Comparison of ENCODE assay signal across 9 cellular contexts in genomic region chr3:114155370-114155821, GRCh38. TPM values are rescaled to one million over a fixed set of nuclear protein-coding genes. Genes with fewer than 3 reads are reported as not detected.
DNase-seq lines count a peak whose midpoint lies in the region; ATAC-seq and TF ChIP-seq lines count a peak whose summit lies in the region.
"Had no signal": no experiment of that assay in that cellular context is flagged by ENCODE, and none has a peak within 500 bp of the region (broad histone marks: within the 10 kb centered on the region; RNA-seq: fewer than 3 reads in every experiment).

No MANE protein-coding gene starts in this region.

- H3K9me2 ChIP-seq in OCI-LY1 (ENCODE audit: low read depth, low read length) = no peaks in the 10 kb centered on the region

- intact Hi-C loops in A673 (cut with micrococcal nuclease; ENCODE audit: unreplicated experiment) = loop anchor here (10.0 kb wide), 3 partner anchors 259 to 311 kb away; no protein-coding TSS in a partner anchor

- peaks cover 4% of the 10 kb centered on the region for H3K4me1 ChIP-seq in A673 (ENCODE audit: insufficient read depth, low read length, poor library complexity, severe bottlenecking)
- peaks cover 5% of the 10 kb centered on the region for H3K4me1 ChIP-seq in OCI-LY1 (ENCODE audit: insufficient read depth, low read length, severe bottlenecking)
- peaks cover 5 to 6% of the 10 kb centered on the region in 2 donors for H3K4me1 ChIP-seq in neuronal stem cell (ENCODE audit: control insufficient read depth in 2 of 2, insufficient read depth in 1 of 2, low read depth in 1 of 2, low read length in 2 of 2)

- no peak overlapping the region for H3K14ac ChIP-seq in neuronal stem cell (ENCODE audit: low read length)

- H3F3A ChIP-seq in OCI-LY1 (ENCODE audit: insufficient read depth, low read length) = no peaks in the 10 kb centered on the region

- ATAC-seq in HG02884 (IDR thresholded peaks at IDR 0.05; ENCODE audit: unreplicated experiment) = no peak
- ATAC-seq: stimulated activated naive CD8-positive, alpha-beta T cell treated with anti-CD3 and anti-CD28 coated beads, Interleukin-15, amount 100 ng/mL, for 72 hours had no signal

- H3K9ac ChIP-seq in OCI-LY1 (ENCODE audit: low read length) (no peak overlapping the region), neuronal stem cell (ENCODE audit: low read depth, low read length, poor library complexity) (no peak overlapping the region)

- H3K4me2 ChIP-seq in OCI-LY1 (ENCODE audit: low read length) = no peak overlapping the region
- H3K4me2 ChIP-seq in neuronal stem cell (ENCODE audit: insufficient read depth, low read length, poor library complexity, severe bottlenecking) = no peak overlapping the region

- no peak overlapping the region for H4K8ac ChIP-seq in neuronal stem cell (ENCODE audit: low read depth, low read length)

- H2AK5ac ChIP-seq in neuronal stem cell (ENCODE audit: low read depth, low read length) = no peak overlapping the region

- H3K27me3 ChIP-seq in A673 (replicated peaks; ENCODE audit: insufficient read depth, low read depth, low read length, poor library complexity) (peaks cover 8% of the 10 kb centered on the region), OCI-LY1 (ENCODE audit: insufficient read depth, low read length) (no peaks in the 10 kb centered on the region), neuronal stem cell (ENCODE audit: control insufficient read depth in 3 of 3, insufficient read depth in 3 of 3, low read depth in 1 of 3, low read length in 3 of 3) (no peaks in the 10 kb centered on the region)

- H2BK5ac ChIP-seq in neuronal stem cell (ENCODE audit: low read length) = no peak overlapping the region

- H3K27ac ChIP-seq in A673 (ENCODE audit: low read depth, low read length, poor library complexity, severe bottlenecking) (no peak overlapping the region), OCI-LY1 (ENCODE audit: low read depth, low read length, poor library complexity, severe bottlenecking) (no peak overlapping the region), neuronal stem cell (replicated peaks; ENCODE audit: low read length) (no peak overlapping the region)

- H2BK120ac ChIP-seq in neuronal stem cell (ENCODE audit: low read depth, low read length) = no peak overlapping the region

- H3K79me2 ChIP-seq in OCI-LY1 (ENCODE audit: insufficient read depth, low read length) = no peaks in the 10 kb centered on the region

- TF ChIP-seq CTCF in A673 (conservative IDR thresholded peaks at IDR 0.05; ENCODE audit: low read depth, low read length) (peak; percentile 87), GM12875 (IDR thresholded peaks at IDR 0.05; ENCODE audit: borderline replicate concordance, insufficient read depth, low read depth, low read length) (peak; percentile 60; the same call in 1 of the 2 replicates), OCI-LY1 (IDR thresholded peaks at IDR 0.05; ENCODE audit: low read length) (peak; percentile 93)

- no TSS peak for BruUV-seq in A673 (replicated peaks; lab: Mats Ljungman, UMichigan)

- H3K4ac ChIP-seq in neuronal stem cell (ENCODE audit: low read length) = no peak overlapping the region

- DNase-seq in A673 (ENCODE audit: low spot score) (peak; percentile 64), cerebellar cortex (ENCODE audit: low spot score) (peak; percentile 36), neuronal stem cell (ENCODE audit: low spot score) (no peak), 8988T (no peak), T1000 (lab: John Stamatoyannopoulos, UW) (no peak)

- H2AFZ ChIP-seq in OCI-LY1 (ENCODE audit: low read length) (no peak overlapping the region; the same call in 1 of the 2 replicates), neuronal stem cell (ENCODE audit: low read length) (peak overlapping the region; percentile 89)

- no peaks in the 10 kb centered on the region for H4K20me1 ChIP-seq in OCI-LY1 (ENCODE audit: insufficient read depth, low read length)

- H3K4me3 ChIP-seq in A673 (ENCODE audit: low read depth, low read length, poor library complexity, severe bottlenecking) (no peak overlapping the region), GM12875 (ENCODE audit: low read depth, low read length) (no peak overlapping the region), OCI-LY1 (ENCODE audit: low read depth, low read length, poor library complexity, severe bottlenecking) (no peak overlapping the region), neuronal stem cell (ENCODE audit: low read length in 2 of 2) (peak overlapping the region in 1 of 2 donors; percentile 37)

- H2BK12ac ChIP-seq in neuronal stem cell (ENCODE audit: low read length) = no peak overlapping the region

- H3K36me3 ChIP-seq in A673 (ENCODE audit: insufficient read depth, low read length, poor library complexity, severe bottlenecking) (no peaks in the 10 kb centered on the region), OCI-LY1 (ENCODE audit: insufficient read depth, low read length) (no peaks in the 10 kb centered on the region), neuronal stem cell (replicated peaks in 1 of 2; ENCODE audit: control insufficient read depth in 2 of 2, insufficient read depth in 2 of 2, low read length in 2 of 2) (no peaks in the 10 kb centered on the region)

- H4K91ac ChIP-seq in neuronal stem cell (ENCODE audit: low read depth, low read length, poor library complexity) = no peak overlapping the region

- no peak overlapping the region for H3K18ac ChIP-seq in neuronal stem cell (ENCODE audit: low read length)

- H3K79me1 ChIP-seq in neuronal stem cell (ENCODE audit: low read depth, low read length) = no peaks in the 10 kb centered on the region

- H3K9me3 ChIP-seq in A673 (ENCODE audit: low read depth, low read length, poor library complexity, severe bottlenecking) (no peaks in the 10 kb centered on the region), OCI-LY1 (ENCODE audit: low read length) (no peaks in the 10 kb centered on the region), neuronal stem cell (replicated peaks in 1 of 2; ENCODE audit: control insufficient read depth in 2 of 2, insufficient read depth in 1 of 2, low read depth in 1 of 2, low read length in 2 of 2) (no peaks in the 10 kb centered on the region)

- POLR2A ChIA-PET in A673 (lab: Charles Lee; ENCODE audit: low non-redundant PET) = interaction anchor here (0.6 kb wide), 1 partner anchor 953 kb away, joined by 4 read pairs; no protein-coding TSS in a partner anchor

- H2BK15ac ChIP-seq in neuronal stem cell (ENCODE audit: low read length) = no peak overlapping the region

- CTCF ChIA-PET in A673 (lab: Charles Lee) = interaction anchor here (0.9 to 1.0 kb wide), 2 partner anchors 11 to 419 kb away, joined by 3 read pairs; no protein-coding TSS in a partner anchor

- H3K23ac ChIP-seq in neuronal stem cell (ENCODE audit: low read depth, low read length, poor library complexity) = no peak overlapping the region

- WGBS in neuronal stem cell (ENCODE audit: extremely low coverage in 2 of 2, insufficient read length in 2 of 2, insufficient replicate concordance in 1 of 2), 2 donors = no CpG with 5 or more reads among the region's 9 CpGs

RNA-seq across cellular contexts. Expression of gene DRD3, which starts 23.5 kb away (rescaled TPM):
- not detected in 2 replicates for total RNA-seq in A673 (2021)
- 0.03 TPM for polyA plus RNA-seq in neuronal stem cell (2013, experiment 1 of 2)
- not detected for polyA plus RNA-seq in neuronal stem cell (2013, experiment 2 of 2)

Comparison
In these comparisons a context has a peak if more than half of its experiments do, and no peak if none do; other contexts are left out.
1. DNase-seq: peak in A673 (single experiment) and cerebellar cortex (single experiment); none in neuronal stem cell (single experiment), 8988T (single experiment) and T1000 (single experiment).
2. Peak in every context shown above with its lines, with median percentiles within 50 percentile points of each other: CTCF ChIP-seq.